In the genomic region with DNA sequence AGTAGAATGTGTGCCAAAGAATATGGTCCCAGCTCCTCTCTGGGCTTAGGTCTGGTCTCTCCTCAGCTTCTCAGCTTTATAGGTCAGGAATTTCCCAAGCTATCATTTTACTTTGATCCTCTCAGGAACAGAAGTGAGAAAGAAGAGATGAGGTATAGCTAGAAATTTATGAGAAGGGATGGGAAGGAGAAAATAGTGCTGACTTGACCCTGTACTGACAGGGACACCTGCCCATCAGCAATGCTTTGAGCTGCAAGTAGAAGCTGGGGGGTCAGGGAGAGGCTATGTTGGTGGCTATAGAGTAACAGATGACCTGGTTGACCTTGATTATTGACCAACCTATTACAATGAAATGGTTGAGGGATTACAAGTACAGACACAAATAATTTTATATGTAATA, we compare ENCODE assay signal across 19 cellular contexts.
DNase-seq lines count a peak whose midpoint lies in the region; ATAC-seq and TF ChIP-seq lines count a peak whose summit lies in the region.
"Had no signal": no experiment of that assay in that cellular context is flagged by ENCODE, and none has a peak within 500 bp of the region (broad histone marks: within the 10 kb centered on the region; RNA-seq: fewer than 3 reads in every experiment).

No MANE protein-coding gene starts in this region.

- H3K27me3 ChIP-seq in SJSA1 (replicated peaks), result no peaks in the 10 kb centered on the region
- no peaks in the 10 kb centered on the region for H3K27me3 ChIP-seq in heart right ventricle
- H3K27me3 ChIP-seq in prostate gland (replicated peaks; ENCODE audit: insufficient read depth), result no peaks in the 10 kb centered on the region
- no peaks in the 10 kb centered on the region for H3K27me3 ChIP-seq in body of pancreas

- H3K36me3 Mint-ChIP-seq in T-helper 1 cell treated with Interleukin-12 subunit alpha and Interleukin-12 subunit beta and Interleukin-4 antibody, amounts not matched to agents 30 μg/mL and 1 μg/mL, for 36 hours (ENCODE audit: low read depth), result peaks cover 9% of the 10 kb centered on the region
- no peaks in the 10 kb centered on the region for H3K36me3 Mint-ChIP-seq in effector memory CD8-positive, alpha-beta T cell (ENCODE audit: insufficient read depth)
- H3K36me3 Mint-ChIP-seq in stimulated activated memory B cell treated with anti-CD40 and anti-IgM and Interleukin-4, amounts not matched to agents 10 μg/mL and 1 μg/mL and 100 μg/mL, for 72 hours, result no peaks in the 10 kb centered on the region
- H3K36me3 Mint-ChIP-seq: brain had no signal

- ATAC-seq in effector memory CD8-positive, alpha-beta T cell (replicated peaks), result no peak
- ATAC-seq in stimulated activated memory B cell treated with anti-CD40 and anti-IgM and Interleukin-4, amounts not matched to agents 10 μg/mL and 1 μg/mL and 100 μg/mL, for 72 hours, result peak; percentile 20
- no peak for ATAC-seq in heart right ventricle
- no peak for ATAC-seq in body of pancreas

- intact Hi-C loops in heart right ventricle (cut with DNase I) (no loop called here), prostate gland (cut with DNase I) (no loop called here), body of pancreas (cut with DNase I) (no loop called here)

- 0 out of 2 replicates have a peak, but pooled peaks cover 2% of the 10 kb centered on the region for H3K9me3 ChIP-seq in SJSA1 (replicated peaks)
- peaks cover 0 to 4% (median 0%) of the 10 kb centered on the region in 11 donors for H3K9me3 ChIP-seq in heart right ventricle
- H3K9me3 ChIP-seq in prostate gland, result no peaks in the 10 kb centered on the region
- peaks cover 0 to under 1% (median 0%) of the 10 kb centered on the region in 3 donors for H3K9me3 ChIP-seq in body of pancreas
- H3K9me3 ChIP-seq: A549 had no signal

- H3K36me3 ChIP-seq in SJSA1 (no peaks in the 10 kb centered on the region), heart right ventricle (no peaks in the 10 kb centered on the region), prostate gland (no peaks in the 10 kb centered on the region), body of pancreas (replicated peaks in 1 of 2; ENCODE audit: insufficient read depth in 1 of 2, low read depth in 2 of 2) (no peaks in the 10 kb centered on the region)

- H3K27ac ChIP-seq in SJSA1 (peak overlapping the region; percentile 72), heart right ventricle (peak overlapping the region in 5 of 10 donors; percentile 14 to 63 (median 24)), prostate gland (no peak overlapping the region), body of pancreas (no peak overlapping the region)
- H3K27ac ChIP-seq: A549, parathyroid adenoma had no signal

- TF ChIP-seq POLR2A in prostate gland (IDR thresholded peaks at IDR 0.05) (no peak), body of pancreas (IDR thresholded peaks at IDR 0.05) (no peak)

- H3K4me1 Mint-ChIP-seq in T-helper 1 cell treated with Interleukin-12 subunit alpha and Interleukin-12 subunit beta and Interleukin-4 antibody, amounts not matched to agents 30 μg/mL and 1 μg/mL, for 36 hours (ENCODE audit: low read depth), result peaks cover 52% of the 10 kb centered on the region
- H3K4me1 Mint-ChIP-seq in effector memory CD8-positive, alpha-beta T cell (ENCODE audit: low read depth in 2 of 2), result peaks cover 55 to 72% of the 10 kb centered on the region in 2 donors
- peaks cover 20% of the 10 kb centered on the region for H3K4me1 Mint-ChIP-seq in stimulated activated memory B cell treated with anti-CD40 and anti-IgM and Interleukin-4, amounts not matched to agents 10 μg/mL and 1 μg/mL and 100 μg/mL, for 72 hours

- no peak for DNase-seq in T-helper 1 cell
- DNase-seq in SJSA1 (ENCODE audit: low read depth in 1 of 2, low spot score in 2 of 2), result no peak
- DNase-seq in effector memory CD8-positive, alpha-beta T cell, result no peak
- DNase-seq in heart right ventricle, result no peak
- DNase-seq in prostate gland (ENCODE audit: low spot score), result no peak
- no peak for DNase-seq in body of pancreas
- DNase-seq: activated B cell treated with CpG ODN at 0.5 μM for 24 hours; activated naive CD4-positive, alpha-beta T cell; C1 segment of cervical spinal cord; DMS79 treated with DMSO at 0.1 percent for 48 hours; glutamatergic neuron; NCI-H1436 treated with DMSO at 0.1 percent for 48 hours; stimulated activated CD4-positive, alpha-beta T cell treated with anti-CD3 and anti-CD28 coated beads, Interleukin-12 subunit alpha, Interleukin-12 subunit beta, amount 100 ng/mL, for 4 hours; SW 1271 had no signal

- H3K4me1 ChIP-seq in SJSA1 (replicated peaks) (peaks cover 55% of the 10 kb centered on the region), heart right ventricle (peaks cover 0 to 57% (median 20%) of the 10 kb centered on the region in 9 donors), prostate gland (replicated peaks) (no peaks in the 10 kb centered on the region), body of pancreas (peaks cover 12% of the 10 kb centered on the region)
- H3K4me1 ChIP-seq: parathyroid adenoma had no signal

- TF ChIP-seq CTCF in heart right ventricle (IDR thresholded peaks at IDR 0.05), result no peak
- TF ChIP-seq CTCF in prostate gland (IDR thresholded peaks at IDR 0.05), result no peak
- TF ChIP-seq CTCF in body of pancreas (IDR thresholded peaks at IDR 0.05), result no peak

- no peak overlapping the region for H3K27ac Mint-ChIP-seq in T-helper 1 cell treated with Interleukin-12 subunit alpha and Interleukin-12 subunit beta and Interleukin-4 antibody, amounts not matched to agents 30 μg/mL and 1 μg/mL, for 36 hours
- H3K27ac Mint-ChIP-seq in effector memory CD8-positive, alpha-beta T cell, result peak overlapping the region; percentile 59 to 91
- H3K27ac Mint-ChIP-seq in stimulated activated memory B cell treated with anti-CD40 and anti-IgM and Interleukin-4, amounts not matched to agents 10 μg/mL and 1 μg/mL and 100 μg/mL, for 72 hours, result no peak overlapping the region
- H3K27ac Mint-ChIP-seq: activated B cell treated with CpG ODN at 0.5 μM for 24 hours had no signal

- H3K4me3 ChIP-seq in SJSA1 (no peak overlapping the region), heart right ventricle (no peak overlapping the region), prostate gland (no peak overlapping the region), body of pancreas (no peak overlapping the region)
- H3K4me3 ChIP-seq: A549 had no signal

- peaks cover 19% of the 10 kb centered on the region for H3K9me3 Mint-ChIP-seq in T-helper 1 cell treated with Interleukin-12 subunit alpha and Interleukin-12 subunit beta and Interleukin-4 antibody, amounts not matched to agents 30 μg/mL and 1 μg/mL, for 36 hours
- H3K9me3 Mint-ChIP-seq in effector memory CD8-positive, alpha-beta T cell, result peaks cover 0 to 7% of the 10 kb centered on the region in 2 donors
- H3K9me3 Mint-ChIP-seq in stimulated activated memory B cell treated with anti-CD40 and anti-IgM and Interleukin-4, amounts not matched to agents 10 μg/mL and 1 μg/mL and 100 μg/mL, for 72 hours, result peaks cover 4% of the 10 kb centered on the region
- H3K9me3 Mint-ChIP-seq: activated B cell treated with CpG ODN at 0.5 μM for 24 hours had no signal

- H3K27me3 Mint-ChIP-seq in T-helper 1 cell treated with Interleukin-12 subunit alpha and Interleukin-12 subunit beta and Interleukin-4 antibody, amounts not matched to agents 30 μg/mL and 1 μg/mL, for 36 hours (ENCODE audit: low read depth), result no peaks in the 10 kb centered on the region
- H3K27me3 Mint-ChIP-seq in effector memory CD8-positive, alpha-beta T cell, result no peaks in the 10 kb centered on the region
- H3K27me3 Mint-ChIP-seq in stimulated activated memory B cell treated with anti-CD40 and anti-IgM and Interleukin-4, amounts not matched to agents 10 μg/mL and 1 μg/mL and 100 μg/mL, for 72 hours, result no peaks in the 10 kb centered on the region

- H3K4me3 Mint-ChIP-seq in T-helper 1 cell treated with Interleukin-12 subunit alpha and Interleukin-12 subunit beta and Interleukin-4 antibody, amounts not matched to agents 30 μg/mL and 1 μg/mL, for 36 hours, result peak overlapping the region; percentile 65
- peak overlapping the region; percentile 61 to 78 for H3K4me3 Mint-ChIP-seq in effector memory CD8-positive, alpha-beta T cell
- no peak overlapping the region for H3K4me3 Mint-ChIP-seq in stimulated activated memory B cell treated with anti-CD40 and anti-IgM and Interleukin-4, amounts not matched to agents 10 μg/mL and 1 μg/mL and 100 μg/mL, for 72 hours
- H3K4me3 Mint-ChIP-seq: activated B cell treated with CpG ODN at 0.5 μM for 24 hours, brain had no signal

Comparison
In these comparisons a context has a peak if more than half of its experiments do, and no peak if none do; other contexts are left out.
1. H3K27ac Mint-ChIP-seq: peak in effector memory CD8-positive, alpha-beta T cell (2 of 2); none in T-helper 1 cell treated with Interleukin-12 subunit alpha and Interleukin-12 subunit beta and Interleukin-4 antibody, amounts not matched to agents 30 μg/mL and 1 μg/mL, for 36 hours (single experiment) and stimulated activated memory B cell treated with anti-CD40 and anti-IgM and Interleukin-4, amounts not matched to agents 10 μg/mL and 1 μg/mL and 100 μg/mL, for 72 hours (single experiment).